ENCODE assay signal across 1 cellular context in the genomic region with DNA sequence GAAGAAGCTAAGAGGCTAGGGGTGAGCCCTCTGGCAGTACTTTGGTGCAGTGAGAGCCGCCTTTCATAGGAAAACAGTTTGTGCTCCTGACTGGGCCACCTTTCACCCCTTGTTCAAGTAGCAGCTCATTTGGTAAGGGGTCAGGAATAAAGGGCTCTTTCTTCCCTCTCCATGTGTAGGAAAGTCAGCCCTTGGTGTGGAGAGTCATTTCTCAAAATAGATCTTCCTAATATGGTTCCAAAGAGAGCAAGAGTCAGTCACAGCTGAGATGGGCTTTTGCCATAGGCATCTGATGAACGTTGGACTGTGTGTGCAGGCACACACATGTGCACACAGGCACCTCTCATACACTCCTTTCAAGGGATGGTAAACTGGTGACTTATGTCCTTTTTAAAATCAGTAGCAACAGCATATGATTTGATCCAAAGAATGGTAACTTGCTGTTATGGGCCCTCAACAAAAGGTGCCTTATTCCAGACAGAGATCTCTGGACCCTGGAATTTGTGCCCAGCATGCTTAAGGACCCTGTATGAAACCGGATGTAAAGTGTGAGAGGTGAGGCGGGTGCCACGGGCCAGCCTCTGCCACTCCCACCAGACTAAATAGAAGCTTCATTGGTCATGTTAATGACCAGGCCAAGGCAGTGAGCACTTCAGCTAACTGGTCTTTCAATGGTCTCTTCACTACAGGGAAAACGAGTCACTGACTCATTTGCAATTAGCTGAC.
TF ChIP-seq lines count a peak whose summit lies in the region.

No MANE protein-coding gene starts in this region.

TF ChIP-seq in HepG2, 621 proteins besides CTCF, POLR2A, EP300 and RAD21:
- TF ChIP-seq ZFP36 (IDR thresholded peaks at IDR 0.05; ENCODE audit: borderline replicate concordance, low read depth, low read length, partially characterized antibody) (peak; percentile 45), ZNF788 (CRISPR knock-in tag; IDR thresholded peaks at IDR 0.05; ENCODE audit: borderline replicate concordance) (0 out of 2 replicates have a peak, but pooled peaks have one; percentile 26), FOXP1 (IDR thresholded peaks at IDR 0.05) (no peak), FOXP1 (CRISPR knock-in tag; IDR thresholded peaks at IDR 0.05) (no peak), ZNF280B (CRISPR knock-in tag; IDR thresholded peaks at IDR 0.05; ENCODE audit: borderline replicate concordance) (no peak), ZNF724P (CRISPR knock-in tag; IDR thresholded peaks at IDR 0.05; ENCODE audit: borderline replicate concordance) (0 out of 2 replicates have a peak, but pooled peaks have one; percentile 23), GABPA (IDR thresholded peaks at IDR 0.05; ENCODE audit: low read depth, low read length) (no peak), GABPA (CRISPR knock-in tag; IDR thresholded peaks at IDR 0.05; ENCODE audit: low read depth) (0 out of 2 replicates have a peak, but pooled peaks have one; percentile 22), ZNF7 (CRISPR knock-in tag; IDR thresholded peaks at IDR 0.05) (peak; percentile 96), ZNF121 (CRISPR knock-in tag; IDR thresholded peaks at IDR 0.05) (0 out of 2 replicates have a peak, but pooled peaks have one; percentile 22), GZF1 (CRISPR knock-in tag; IDR thresholded peaks at IDR 0.05) (no peak), SOX13 (IDR thresholded peaks at IDR 0.05) (no peak), SOX13 (CRISPR knock-in tag; conservative IDR thresholded peaks at IDR 0.05 in 1 of 2, IDR thresholded peaks at IDR 0.05 in 1 of 2) (0 out of 4 replicates have a peak, but pooled peaks of 1 of the 2 experiments have one; percentile 8), ARID5B (CRISPR knock-in tag; IDR thresholded peaks at IDR 0.05) (0 out of 2 replicates have a peak, but pooled peaks have one; percentile 10), KLF12 (CRISPR knock-in tag; IDR thresholded peaks at IDR 0.05; ENCODE audit: borderline replicate concordance) (no peak), HNF4A (CRISPR knock-in tag; IDR thresholded peaks at IDR 0.05) (0 out of 2 replicates have a peak, but pooled peaks have one; percentile 4), THAP11 (CRISPR knock-in tag; IDR thresholded peaks at IDR 0.05) (peak; percentile 34; the same call in 1 of the 2 replicates), HDAC1 (CRISPR knock-in tag; IDR thresholded peaks at IDR 0.05) (0 out of 2 replicates have a peak, but pooled peaks have one; percentile 20), ETV5 (CRISPR knock-in tag; IDR thresholded peaks at IDR 0.05; ENCODE audit: borderline replicate concordance) (peak; percentile 72; the same call in 1 of the 2 replicates), XRCC5 (optimal IDR thresholded peaks at IDR 0.05; ENCODE audit: low read length) (peak; percentile 25)
- TF ChIP-seq, protein P1, sequence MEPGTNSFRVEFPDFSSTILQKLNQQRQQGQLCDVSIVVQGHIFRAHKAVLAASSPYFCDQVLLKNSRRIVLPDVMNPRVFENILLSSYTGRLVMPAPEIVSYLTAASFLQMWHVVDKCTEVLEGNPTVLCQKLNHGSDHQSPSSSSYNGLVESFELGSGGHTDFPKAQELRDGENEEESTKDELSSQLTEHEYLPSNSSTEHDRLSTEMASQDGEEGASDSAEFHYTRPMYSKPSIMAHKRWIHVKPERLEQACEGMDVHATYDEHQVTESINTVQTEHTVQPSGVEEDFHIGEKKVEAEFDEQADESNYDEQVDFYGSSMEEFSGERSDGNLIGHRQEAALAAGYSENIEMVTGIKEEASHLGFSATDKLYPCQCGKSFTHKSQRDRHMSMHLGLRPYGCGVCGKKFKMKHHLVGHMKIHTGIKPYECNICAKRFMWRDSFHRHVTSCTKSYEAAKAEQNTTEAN (CRISPR knock-in tag; conservative IDR thresholded peaks at IDR 0.05): peak; percentile 34; the same call in 1 of the 2 replicates
- TF ChIP-seq, protein P2, sequence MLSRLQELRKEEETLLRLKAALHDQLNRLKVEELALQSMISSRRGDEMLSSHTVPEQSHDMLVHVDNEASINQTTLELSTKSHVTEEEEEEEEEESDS (CRISPR knock-in tag; IDR thresholded peaks at IDR 0.05; ENCODE audit: borderline replicate concordance): no peak
- TF ChIP-seq, protein P3, sequence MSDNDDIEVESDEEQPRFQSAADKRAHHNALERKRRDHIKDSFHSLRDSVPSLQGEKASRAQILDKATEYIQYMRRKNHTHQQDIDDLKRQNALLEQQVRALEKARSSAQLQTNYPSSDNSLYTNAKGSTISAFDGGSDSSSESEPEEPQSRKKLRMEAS (IDR thresholded peaks at IDR 0.05): peak; percentile 30; the same call in 1 of the 2 replicates
